ENCODE assay signal across 8 cellular contexts in the genomic region with DNA sequence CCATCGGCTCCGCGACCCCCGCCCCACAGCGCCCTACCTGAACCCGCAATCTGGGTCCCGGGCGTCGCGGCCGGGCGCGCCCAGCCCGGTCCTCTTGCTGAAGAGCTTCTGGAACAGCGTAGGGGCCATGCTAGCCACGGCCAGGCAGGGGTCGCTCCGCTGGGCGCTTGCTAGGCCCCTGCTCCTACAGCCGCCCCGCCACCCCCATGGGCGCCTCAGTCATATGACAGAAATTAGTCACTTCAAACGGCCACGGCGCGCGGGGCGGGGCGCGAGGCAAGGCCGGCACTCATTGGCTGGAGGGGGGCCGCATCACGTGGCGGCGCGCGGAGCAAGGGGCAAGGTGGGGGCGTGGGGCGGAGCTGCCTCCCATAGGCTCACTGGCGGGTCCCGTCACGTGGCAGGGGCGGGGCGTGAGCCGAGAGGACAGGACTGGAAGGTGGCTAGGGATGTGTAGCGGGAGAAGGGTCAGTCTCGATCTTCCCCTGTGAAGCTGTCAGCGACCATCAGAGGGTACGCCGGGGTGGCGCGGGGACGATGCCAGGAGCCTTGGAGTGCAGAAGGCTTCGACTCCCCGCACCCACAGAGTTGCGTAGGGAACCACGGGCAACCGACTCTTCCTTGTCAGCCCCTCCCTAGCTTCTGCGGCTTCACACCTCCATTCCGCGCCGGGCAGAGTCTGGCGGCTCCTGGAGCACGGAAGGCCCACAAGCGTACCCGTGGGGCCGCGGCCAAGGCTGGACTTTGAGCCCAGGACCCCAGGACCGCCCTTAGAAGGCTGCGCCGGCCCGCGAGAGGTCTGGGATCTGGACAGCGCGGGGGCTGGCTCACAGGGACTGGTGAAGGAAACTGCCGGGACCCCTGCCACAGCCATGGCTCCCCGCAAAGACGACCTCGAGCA. TPM values are rescaled to one million over a fixed set of nuclear protein-coding genes. Genes with fewer than 3 reads are reported as not detected.
DNase-seq lines count a peak whose midpoint lies in the region; ATAC-seq and TF ChIP-seq lines count a peak whose summit lies in the region.

A gene (minus strand): TSS at position 225 of the 901 bp plus-strand sequence. CDS start 96 bp downstream, at position 129.

- no peaks in the 10 kb centered on the region for H3K9me3 Mint-ChIP-seq in activated naive CD8-positive, alpha-beta T cell (ENCODE audit: low read depth)
- H3K9me3 Mint-ChIP-seq in glutamatergic neuron (ENCODE audit: unreplicated experiment) (no peaks in the 10 kb centered on the region), osteocyte (ENCODE audit: unreplicated experiment) (no peaks in the 10 kb centered on the region)

- peak within 1 kb of the TSS; percentile 99 for H3K4me3 ChIP-seq in thymus (ENCODE audit: low read length)

- peak within 1 kb of the TSS; percentile 93 for H3K4me3 Mint-ChIP-seq in activated naive CD8-positive, alpha-beta T cell
- H3K4me3 Mint-ChIP-seq in glutamatergic neuron (ENCODE audit: unreplicated experiment) (peak within 1 kb of the TSS; percentile 96), osteocyte (ENCODE audit: unreplicated experiment) (peak within 1 kb of the TSS; percentile 98)

- H3K27me3 Mint-ChIP-seq in activated naive CD8-positive, alpha-beta T cell = no peaks in the 10 kb centered on the region
- H3K27me3 Mint-ChIP-seq in glutamatergic neuron (ENCODE audit: unreplicated experiment) (peaks cover 2% of the 10 kb centered on the region), osteocyte (ENCODE audit: unreplicated experiment) (no peaks in the 10 kb centered on the region)

- H3K36me3 Mint-ChIP-seq in activated naive CD8-positive, alpha-beta T cell = peaks cover 6% of the 10 kb centered on the region
- no peaks in the 10 kb centered on the region for H3K36me3 Mint-ChIP-seq in glutamatergic neuron (ENCODE audit: unreplicated experiment)
- H3K36me3 Mint-ChIP-seq in osteocyte (ENCODE audit: unreplicated experiment) = peaks cover 7% of the 10 kb centered on the region

- peak within 1 kb of the TSS; percentile 96 for H3K27ac ChIP-seq in thymus (ENCODE audit: low read depth)

- H3K27me3 ChIP-seq in thymus (ENCODE audit: control insufficient read depth, insufficient read depth) = no peaks in the 10 kb centered on the region

- peak; percentile 99 for DNase-seq in GM10248 (ENCODE audit: extremely low spot score)
- DNase-seq in NCI-H1105 (lab: John Stamatoyannopoulos, UW) = peak; percentile 88
- DNase-seq in SKM-1 treated with dmso at 0.1 percent for 144 hours (lab: John Stamatoyannopoulos, UW; ENCODE audit: unreplicated experiment) = peak; percentile 97
- peak; percentile 100 for DNase-seq in glutamatergic neuron
- peak; percentile 99 for DNase-seq in osteocyte (ENCODE audit: extremely low spot score, unreplicated experiment)

- CTCF ChIA-PET in GM10248 (lab: Yijun Ruan, JAX) = interaction anchor here (0.8 to 4.4 kb wide), 6 partner anchors 10 to 265 kb away, joined by 4 to 22 read pairs (median 4); no protein-coding TSS in a partner anchor

- ATAC-seq in HG02623 (IDR thresholded peaks at IDR 0.05; ENCODE audit: unreplicated experiment) = peak; percentile 91

- TF ChIP-seq CTCF in GM10248 (IDR thresholded peaks at IDR 0.05; ENCODE audit: control extremely low read depth, extremely low read depth, low read depth, missing control alignments) = no peak
- TF ChIP-seq CTCF in glutamatergic neuron (IDR thresholded peaks at IDR 0.05; ENCODE audit: partially characterized antibody, unreplicated experiment) = no peak
- TF ChIP-seq CTCF in osteocyte (IDR thresholded peaks at IDR 0.05) = peak; percentile 23

- H3K36me3 ChIP-seq in thymus (ENCODE audit: control insufficient read depth, insufficient read depth) = no peaks in the 10 kb centered on the region

- POLR2A ChIA-PET in GM10248 (lab: Yijun Ruan, JAX) = interaction anchor here (0.7 to 1.6 kb wide), 5 partner anchors 9 to 405 kb away, joined by 3 to 8 read pairs (median 3); no protein-coding TSS in a partner anchor

- WGBS in thymus = under 1% methylated on average over 79 of the region's 79 CpGs

- H3K27ac Mint-ChIP-seq in activated naive CD8-positive, alpha-beta T cell = peak within 1 kb of the TSS; percentile 88
- H3K27ac Mint-ChIP-seq in glutamatergic neuron (ENCODE audit: unreplicated experiment) = peak within 1 kb of the TSS; percentile 90
- H3K27ac Mint-ChIP-seq in osteocyte (ENCODE audit: unreplicated experiment) = peak within 1 kb of the TSS; percentile 93

- H3K4me1 ChIP-seq in thymus (ENCODE audit: control insufficient read depth, insufficient read depth, low read length) = peaks cover 9% of the 10 kb centered on the region

- H3K9me3 ChIP-seq in thymus (ENCODE audit: control insufficient read depth) = no peaks in the 10 kb centered on the region

- peaks cover 36% of the 10 kb centered on the region for H3K4me1 Mint-ChIP-seq in activated naive CD8-positive, alpha-beta T cell (ENCODE audit: low read depth)
- peaks cover 10% of the 10 kb centered on the region for H3K4me1 Mint-ChIP-seq in glutamatergic neuron (ENCODE audit: low read depth, unreplicated experiment)
- peaks cover 38% of the 10 kb centered on the region for H3K4me1 Mint-ChIP-seq in osteocyte (ENCODE audit: unreplicated experiment)

RNA-seq across cellular contexts. Expression of the gene that starts here (rescaled TPM):
- total RNA-seq in glutamatergic neuron (ENCODE audit: unreplicated experiment) (23.2 TPM), osteocyte (43.0 and 45.4 TPM in 2 replicates)
- 7.5 TPM for polyA plus RNA-seq in thymus

Comparison
In these comparisons a context has a peak if more than half of its experiments do, and no peak if none do; other contexts are left out.
1. Peak in every context shown above with its lines: DNase-seq, ATAC-seq, H3K4me3 ChIP-seq and H3K27ac ChIP-seq.